31 cellular contexts compared by ENCODE assay signal in genomic region chr3:13781417-13781816, GRCh38.
"Had no signal": no experiment of that assay in that cellular context is flagged by ENCODE, and none has a peak within 500 bp of the region (broad histone marks: within the 10 kb centered on the region; RNA-seq: fewer than 3 reads in every experiment).

No MANE protein-coding gene starts in this region.

- H3K9me3 Mint-ChIP-seq: activated CD4-positive, alpha-beta memory T cell treated with anti-CD3 and anti-CD28 coated beads, Interleukin-2, amount 10 ng/mL, durations not matched to agents 7 days and 5 days; activated CD4-positive, alpha-beta T cell treated with anti-CD3 and anti-CD28 coated beads, Interleukin-2, amount 10 ng/mL, durations not matched to agents 7 days and 5 days; activated naive CD4-positive, alpha-beta T cell treated with anti-CD3 and anti-CD28 coated beads, Interleukin-2, amount 10 ng/mL, durations not matched to agents 7 days and 5 days; activated naive CD4-positive, alpha-beta T cell treated with anti-CD3 and anti-CD28 coated beads, Interleukin-2, amount 50 U/mL, for 72 hours; activated naive CD8-positive, alpha-beta T cell treated with anti-CD3 and anti-CD28 coated beads, Interleukin-2, amount 50 U/mL, for 24 hours; activated T-cell treated with anti-CD3 and anti-CD28 coated beads, Interleukin-2, amount 50 U/mL, for 24 hours; activated T-cell treated with anti-CD3 and anti-CD28 coated beads, Interleukin-2, amount 50 U/mL, for 72 hours; T-helper 2 cell treated with Interferon-gamma antibody and Interleukin-4, amounts not matched to agents 5 μg/mL and 100 μg/mL, for 36 hours had no signal

- ATAC-seq: activated naive CD4-positive, alpha-beta T cell treated with anti-CD3 and anti-CD28 coated beads, Interleukin-2, amount 50 U/mL, for 72 hours; activated naive CD8-positive, alpha-beta T cell treated with anti-CD3 and anti-CD28 coated beads, Interleukin-2, amount 50 U/mL, for 24 hours; activated T-cell treated with anti-CD3 and anti-CD28 coated beads, Interleukin-2, amount 50 U/mL, for 72 hours; gastroesophageal sphincter; T-helper 17 cell had no signal

- H3K36me3 ChIP-seq: adrenal gland, brain microvascular endothelial cell, esophagus squamous epithelium, gastroesophageal sphincter, heart right ventricle had no signal

- H2AFZ ChIP-seq: hepatocyte had no signal

- DNase-seq: activated CD4-positive, alpha-beta memory T cell treated with anti-CD3 and anti-CD28 coated beads, Interleukin-2, amount 10 ng/mL, durations not matched to agents 7 days and 5 days; activated CD4-positive, alpha-beta T cell treated with anti-CD3 and anti-CD28 coated beads for 4 hours; activated CD4-positive, alpha-beta T cell treated with anti-CD3 and anti-CD28 coated beads, Interleukin-2, amount 10 ng/mL, durations not matched to agents 7 days and 5 days; activated CD4-positive, alpha-beta T cell treated with anti-CD3 and anti-CD28 coated beads, Interleukin-2, amount 50 U/mL, for 4 hours; activated CD4-positive, CD25-positive, alpha-beta regulatory T cell; activated CD8-positive, alpha-beta memory T cell treated with anti-CD3 and anti-CD28 coated beads, Interleukin-2, amount 50 U/mL, for 48 hours; activated gamma-delta T cell; activated naive CD4-positive, alpha-beta T cell; activated naive CD4-positive, alpha-beta T cell treated with anti-CD3 and anti-CD28 coated beads, Interleukin-2, amount 10 ng/mL, durations not matched to agents 7 days and 5 days; activated naive CD8-positive, alpha-beta T cell treated with anti-CD3 and anti-CD28 coated beads, Interleukin-2, amount 50 U/mL, for 24 hours; activated T-cell treated with anti-CD3 and anti-CD28 coated beads for 4 hours; activated T-cell treated with anti-CD3 and anti-CD28 coated beads, Interleukin-2, amount 50 U/mL, for 24 hours; activated T-cell treated with anti-CD3 and anti-CD28 coated beads, Interleukin-2, amount 50 U/mL, for 72 hours; adrenal gland; brain microvascular endothelial cell; caudate nucleus; cortex of kidney; effector CD8-positive, alpha-beta T cell; esophagus squamous epithelium; foreskin melanocyte; heart right ventricle; T-helper 17 cell; T1000 had no signal

- H3K9me3 ChIP-seq: adrenal gland, esophagus squamous epithelium, gastroesophageal sphincter, heart right ventricle had no signal

- H3K4me3 ChIP-seq: adrenal gland, esophagus squamous epithelium, gastroesophageal sphincter, heart right ventricle, hepatocyte had no signal

- H3K4me3 Mint-ChIP-seq: activated CD4-positive, alpha-beta memory T cell treated with anti-CD3 and anti-CD28 coated beads, Interleukin-2, amount 10 ng/mL, durations not matched to agents 7 days and 5 days; activated CD4-positive, alpha-beta T cell treated with anti-CD3 and anti-CD28 coated beads, Interleukin-2, amount 10 ng/mL, durations not matched to agents 7 days and 5 days; activated naive CD4-positive, alpha-beta T cell treated with anti-CD3 and anti-CD28 coated beads, Interleukin-2, amount 10 ng/mL, durations not matched to agents 7 days and 5 days; activated naive CD8-positive, alpha-beta T cell treated with anti-CD3 and anti-CD28 coated beads, Interleukin-2, amount 50 U/mL, for 24 hours; activated T-cell treated with anti-CD3 and anti-CD28 coated beads, Interleukin-2, amount 50 U/mL, for 24 hours; activated T-cell treated with anti-CD3 and anti-CD28 coated beads, Interleukin-2, amount 50 U/mL, for 72 hours; T-helper 17 cell; T-helper 2 cell treated with Interferon-gamma antibody and Interleukin-4, amounts not matched to agents 5 μg/mL and 100 μg/mL, for 36 hours had no signal

- H3K4me2 ChIP-seq: hepatocyte had no signal

- H3K4me1 Mint-ChIP-seq: activated CD4-positive, alpha-beta memory T cell treated with anti-CD3 and anti-CD28 coated beads, Interleukin-2, amount 10 ng/mL, durations not matched to agents 7 days and 5 days; activated CD4-positive, alpha-beta T cell treated with anti-CD3 and anti-CD28 coated beads, Interleukin-2, amount 10 ng/mL, durations not matched to agents 7 days and 5 days; activated naive CD4-positive, alpha-beta T cell treated with anti-CD3 and anti-CD28 coated beads, Interleukin-2, amount 10 ng/mL, durations not matched to agents 7 days and 5 days had no signal

- H3K27ac ChIP-seq: adrenal gland, brain microvascular endothelial cell, epithelial cell of prostate, esophagus squamous epithelium, gastroesophageal sphincter, heart right ventricle, hepatocyte had no signal

- H3K36me3 Mint-ChIP-seq: activated naive CD4-positive, alpha-beta T cell treated with anti-CD3 and anti-CD28 coated beads, Interleukin-2, amount 10 ng/mL, durations not matched to agents 7 days and 5 days; activated naive CD4-positive, alpha-beta T cell treated with anti-CD3 and anti-CD28 coated beads, Interleukin-2, amount 50 U/mL, for 72 hours had no signal

- H3K4me1 ChIP-seq: adrenal gland, esophagus squamous epithelium, gastroesophageal sphincter had no signal

- H3K27me3 ChIP-seq: adrenal gland, brain microvascular endothelial cell had no signal

- H3K27ac Mint-ChIP-seq: activated CD4-positive, alpha-beta memory T cell treated with anti-CD3 and anti-CD28 coated beads, Interleukin-2, amount 10 ng/mL, durations not matched to agents 7 days and 5 days; activated CD4-positive, alpha-beta T cell treated with anti-CD3 and anti-CD28 coated beads, Interleukin-2, amount 10 ng/mL, durations not matched to agents 7 days and 5 days; activated naive CD4-positive, alpha-beta T cell treated with anti-CD3 and anti-CD28 coated beads, Interleukin-2, amount 10 ng/mL, durations not matched to agents 7 days and 5 days; activated naive CD4-positive, alpha-beta T cell treated with anti-CD3 and anti-CD28 coated beads, Interleukin-2, amount 50 U/mL, for 72 hours; activated naive CD8-positive, alpha-beta T cell treated with anti-CD3 and anti-CD28 coated beads, Interleukin-2, amount 50 U/mL, for 24 hours; activated T-cell treated with anti-CD3 and anti-CD28 coated beads, Interleukin-2, amount 50 U/mL, for 24 hours; activated T-cell treated with anti-CD3 and anti-CD28 coated beads, Interleukin-2, amount 50 U/mL, for 72 hours; T-helper 17 cell; T-helper 2 cell treated with Interferon-gamma antibody and Interleukin-4, amounts not matched to agents 5 μg/mL and 100 μg/mL, for 36 hours had no signal

- H3K79me2 ChIP-seq: hepatocyte had no signal

- FAIRE-seq: colon, endometrium, endothelial cell of umbilical vein had no signal
